ENCODE assay signal across 8 cellular contexts in the genomic region with DNA sequence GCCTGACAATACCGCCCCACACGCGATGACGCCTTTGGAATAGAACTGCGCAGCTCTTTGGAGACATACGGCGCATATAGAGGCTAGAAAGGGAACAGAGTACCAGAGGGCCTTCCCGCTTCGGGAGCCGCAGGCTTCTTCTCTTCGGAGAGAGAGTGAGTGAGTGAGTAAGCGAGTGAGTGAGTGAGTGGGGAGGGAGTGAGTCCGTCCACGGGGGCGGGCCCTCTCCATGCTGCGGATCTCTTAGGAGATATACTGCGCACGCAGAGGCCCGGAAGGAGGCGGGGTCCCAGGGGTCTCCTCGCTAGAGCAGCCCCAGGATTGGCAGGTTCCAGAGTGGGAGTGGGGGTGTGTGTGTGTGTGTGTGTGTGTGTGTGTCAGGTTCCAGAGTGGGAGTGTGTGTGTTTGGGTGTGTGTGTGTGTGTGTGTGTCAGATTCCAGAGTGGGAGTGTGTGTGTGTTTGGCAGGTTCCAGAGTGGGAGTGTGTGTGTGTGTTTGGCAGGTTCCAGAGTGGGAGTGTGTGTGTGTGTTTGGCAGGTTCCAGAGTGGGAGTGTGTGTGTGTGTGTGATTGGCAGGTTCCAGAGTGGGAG.
DNase-seq lines count a peak whose midpoint lies in the region; ATAC-seq and TF ChIP-seq lines count a peak whose summit lies in the region.

No MANE protein-coding gene starts in this region.

- H3K4me1 Mint-ChIP-seq in neural crest cell = peaks cover 24% of the 10 kb centered on the region
- peaks cover 52% of the 10 kb centered on the region for H3K4me1 Mint-ChIP-seq in stimulated activated naive CD8-positive, alpha-beta T cell treated with anti-CD3 and anti-CD28 coated beads, Interleukin-15, Interleukin-2, amounts not matched to agents 100 ng/mL and 50 ng/mL, for 24 hours (ENCODE audit: low read depth)

- H3K36me3 Mint-ChIP-seq in neural crest cell (ENCODE audit: low read depth) = no peaks in the 10 kb centered on the region
- H3K36me3 Mint-ChIP-seq in stimulated activated naive CD8-positive, alpha-beta T cell treated with anti-CD3 and anti-CD28 coated beads, Interleukin-15, Interleukin-2, amounts not matched to agents 100 ng/mL and 50 ng/mL, for 24 hours (ENCODE audit: low read depth) = no peaks in the 10 kb centered on the region

- no peaks in the 10 kb centered on the region for H3K4me1 ChIP-seq in SJCRH30

- peaks cover 4% of the 10 kb centered on the region for H3K9me3 Mint-ChIP-seq in neural crest cell
- H3K9me3 Mint-ChIP-seq in stimulated activated naive CD8-positive, alpha-beta T cell treated with anti-CD3 and anti-CD28 coated beads, Interleukin-15, Interleukin-2, amounts not matched to agents 100 ng/mL and 50 ng/mL, for 24 hours = no peaks in the 10 kb centered on the region

- peak overlapping the region; percentile 61 for H3K4me3 ChIP-seq in Jurkat, Clone E6-1 (ENCODE audit: low read length)
- H3K4me3 ChIP-seq in SJCRH30 = peak overlapping the region; percentile 73

- peak; percentile 86 for DNase-seq in DMS153 (lab: John Stamatoyannopoulos, UW)
- peak; percentile 94 for DNase-seq in Jurkat, Clone E6-1 (ENCODE audit: low read depth, low spot score)
- DNase-seq in SJCRH30 = peak; percentile 92
- peak; percentile 91 for DNase-seq in activated naive CD4-positive, alpha-beta T cell treated with Interleukin-2 at 50 U/mL for 16 hours
- DNase-seq in foreskin melanocyte = peak; percentile 79
- peak; percentile 72 for DNase-seq in neural crest cell (ENCODE audit: low read depth, low spot score)

- ATAC-seq in GM21619 (IDR thresholded peaks at IDR 0.05; ENCODE audit: unreplicated experiment) = peak; percentile 51

- no peak for TF ChIP-seq CTCF in neural crest cell (conservative IDR thresholded peaks at IDR 0.05)

- no peaks in the 10 kb centered on the region for H3K36me3 ChIP-seq in SJCRH30

- no peaks in the 10 kb centered on the region for H3K9me3 ChIP-seq in SJCRH30 (replicated peaks)

- no peak overlapping the region for H3K27ac ChIP-seq in SJCRH30

- peaks cover 29% of the 10 kb centered on the region for H3K27me3 Mint-ChIP-seq in neural crest cell (ENCODE audit: low read depth)
- H3K27me3 Mint-ChIP-seq in stimulated activated naive CD8-positive, alpha-beta T cell treated with anti-CD3 and anti-CD28 coated beads, Interleukin-15, Interleukin-2, amounts not matched to agents 100 ng/mL and 50 ng/mL, for 24 hours = peaks cover 32% of the 10 kb centered on the region

- no peaks in the 10 kb centered on the region for H3K27me3 ChIP-seq in SJCRH30

- H3K4me3 Mint-ChIP-seq in neural crest cell = peak overlapping the region; percentile 90
- peak overlapping the region; percentile 83 for H3K4me3 Mint-ChIP-seq in stimulated activated naive CD8-positive, alpha-beta T cell treated with anti-CD3 and anti-CD28 coated beads, Interleukin-15, Interleukin-2, amounts not matched to agents 100 ng/mL and 50 ng/mL, for 24 hours

- H3K27ac Mint-ChIP-seq in neural crest cell (ENCODE audit: unreplicated experiment) = peak overlapping the region; percentile 95
- H3K27ac Mint-ChIP-seq in stimulated activated naive CD8-positive, alpha-beta T cell treated with anti-CD3 and anti-CD28 coated beads, Interleukin-15, Interleukin-2, amounts not matched to agents 100 ng/mL and 50 ng/mL, for 24 hours = peak overlapping the region; percentile 93
